ENCODE assay signal across 1 cellular context in the genomic region with DNA sequence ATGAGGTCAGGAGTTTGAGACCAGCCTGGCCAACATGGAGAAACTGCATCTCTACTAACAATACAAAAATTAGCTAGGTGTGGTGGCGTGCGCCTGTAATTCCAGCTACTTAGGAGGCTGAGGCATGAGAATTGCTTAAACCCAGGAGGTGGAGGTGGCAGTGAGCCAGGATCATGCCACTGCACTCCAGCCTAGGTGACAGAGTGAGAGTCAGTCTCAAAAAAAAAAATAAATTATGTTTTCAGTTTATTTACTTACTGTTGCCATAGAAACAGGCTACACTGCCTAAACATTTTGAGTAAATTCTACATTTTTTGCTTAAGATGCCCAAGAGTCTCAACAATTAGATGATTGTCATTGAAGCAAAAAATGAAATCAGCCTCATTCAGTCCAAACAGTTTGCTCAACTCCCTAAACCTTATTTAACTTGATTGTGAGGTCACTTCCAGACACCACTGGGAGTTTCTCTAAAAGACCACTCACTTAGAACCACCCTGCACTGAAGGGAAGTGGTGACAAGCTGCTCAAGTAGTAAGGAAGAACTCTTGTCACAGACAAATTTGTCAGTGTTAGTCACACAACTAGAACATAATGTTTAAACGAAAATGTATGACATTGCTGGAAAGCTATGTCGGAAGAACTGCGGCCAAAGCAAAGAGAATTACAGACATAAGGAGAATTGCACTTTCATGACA.
TF ChIP-seq lines count a peak whose summit lies in the region.

No MANE protein-coding gene starts in this region.

TF ChIP-seq in HEK293, 187 proteins besides CTCF, POLR2A, EP300 and RAD21 (continued from another document):
- TF ChIP-seq, protein P1, sequence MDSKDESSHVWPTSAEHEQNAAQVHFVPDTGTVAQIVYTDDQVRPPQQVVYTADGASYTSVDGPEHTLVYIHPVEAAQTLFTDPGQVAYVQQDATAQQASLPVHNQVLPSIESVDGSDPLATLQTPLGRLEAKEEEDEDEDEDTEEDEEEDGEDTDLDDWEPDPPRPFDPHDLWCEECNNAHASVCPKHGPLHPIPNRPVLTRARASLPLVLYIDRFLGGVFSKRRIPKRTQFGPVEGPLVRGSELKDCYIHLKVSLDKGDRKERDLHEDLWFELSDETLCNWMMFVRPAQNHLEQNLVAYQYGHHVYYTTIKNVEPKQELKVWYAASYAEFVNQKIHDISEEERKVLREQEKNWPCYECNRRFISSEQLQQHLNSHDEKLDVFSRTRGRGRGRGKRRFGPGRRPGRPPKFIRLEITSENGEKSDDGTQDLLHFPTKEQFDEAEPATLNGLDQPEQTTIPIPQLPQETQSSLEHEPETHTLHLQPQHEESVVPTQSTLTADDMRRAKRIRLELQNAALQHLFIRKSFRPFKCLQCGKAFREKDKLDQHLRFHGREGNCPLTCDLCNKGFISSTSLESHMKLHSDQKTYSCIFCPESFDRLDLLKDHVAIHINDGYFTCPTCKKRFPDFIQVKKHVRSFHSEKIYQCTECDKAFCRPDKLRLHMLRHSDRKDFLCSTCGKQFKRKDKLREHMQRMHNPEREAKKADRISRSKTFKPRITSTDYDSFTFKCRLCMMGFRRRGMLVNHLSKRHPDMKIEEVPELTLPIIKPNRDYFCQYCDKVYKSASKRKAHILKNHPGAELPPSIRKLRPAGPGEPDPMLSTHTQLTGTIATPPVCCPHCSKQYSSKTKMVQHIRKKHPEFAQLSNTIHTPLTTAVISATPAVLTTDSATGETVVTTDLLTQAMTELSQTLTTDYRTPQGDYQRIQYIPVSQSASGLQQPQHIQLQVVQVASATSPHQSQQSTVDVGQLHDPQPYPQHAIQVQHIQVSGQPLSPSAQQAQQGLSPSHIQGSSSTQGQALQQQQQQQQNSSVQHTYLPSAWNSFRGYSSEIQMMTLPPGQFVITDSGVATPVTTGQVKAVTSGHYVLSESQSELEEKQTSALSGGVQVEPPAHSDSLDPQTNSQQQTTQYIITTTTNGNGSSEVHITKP (tag by site-specific recombination; IDR thresholded peaks at IDR 0.05), result peak; percentile 37; the same call in 1 of the 2 replicates
TF ChIP-seq in HEK293: peak in this region for 1.
